In genomic region chr19:13974073-13974472, GRCh38 we compare ENCODE assay signal across 9 cellular contexts. TPM values are rescaled to one million over a fixed set of nuclear protein-coding genes. Genes with fewer than 3 reads are reported as not detected.
DNase-seq lines count a peak whose midpoint lies in the region; ATAC-seq lines count a peak whose summit lies in the region.
"Had no signal": no experiment of that assay in that cellular context is flagged by ENCODE, and none has a peak within 500 bp of the region (broad histone marks: within the 10 kb centered on the region; RNA-seq: fewer than 3 reads in every experiment).

No MANE protein-coding gene starts in this region.

- H3K27me3 Mint-ChIP-seq in activated naive CD8-positive, alpha-beta T cell treated with anti-CD3 and anti-CD28 coated beads for 36 hours: no peaks in the 10 kb centered on the region

- ATAC-seq in GM18868 (IDR thresholded peaks at IDR 0.05; ENCODE audit: unreplicated experiment) (no peak), GM18519 (IDR thresholded peaks at IDR 0.05; ENCODE audit: low FRiP score, unreplicated experiment) (no peak)

- no peak overlapping the region for H3K4me3 Mint-ChIP-seq in activated naive CD8-positive, alpha-beta T cell treated with anti-CD3 and anti-CD28 coated beads for 36 hours

- peak; percentile 90 for DNase-seq in DMS153 treated with DMSO at 0.1 percent for 48 hours (lab: John Stamatoyannopoulos, UW; ENCODE audit: unreplicated experiment)
- peak; percentile 96 for DNase-seq in NCI-H2171 (lab: John Stamatoyannopoulos, UW)
- DNase-seq in activated naive CD8-positive, alpha-beta T cell treated with anti-CD3 and anti-CD28 coated beads for 36 hours: peak; percentile 35
- DNase-seq in mucosa of gallbladder (ENCODE audit: low spot score): peak; percentile 75
- no peak for DNase-seq in hepatic stellate cell (ENCODE audit: low spot score)
- no peak for DNase-seq in hippocampal formation (lab: John Stamatoyannopoulos, UW)

- peaks cover 13% of the 10 kb centered on the region for H3K4me1 Mint-ChIP-seq in activated naive CD8-positive, alpha-beta T cell treated with anti-CD3 and anti-CD28 coated beads for 36 hours

- no peak overlapping the region for H3K27ac Mint-ChIP-seq in activated naive CD8-positive, alpha-beta T cell treated with anti-CD3 and anti-CD28 coated beads for 36 hours

- no peaks in the 10 kb centered on the region for H3K9me3 Mint-ChIP-seq in activated naive CD8-positive, alpha-beta T cell treated with anti-CD3 and anti-CD28 coated beads for 36 hours

- peaks cover 10% of the 10 kb centered on the region for H3K36me3 Mint-ChIP-seq in activated naive CD8-positive, alpha-beta T cell treated with anti-CD3 and anti-CD28 coated beads for 36 hours

RNA-seq across cellular contexts. Expression of gene DCAF15, which starts 21.8 kb away (rescaled TPM):
- 10 to 100 TPM; 54.3 to 54.6 TPM for total RNA-seq in activated naive CD8-positive, alpha-beta T cell treated with anti-CD3 and anti-CD28 coated beads for 36 hours
- 33.7 TPM for total RNA-seq in mucosa of gallbladder

RNA-seq across cellular contexts. Expression of gene RFX1, which starts 32.0 kb away (rescaled TPM):
- 10 to 100 TPM in 1 of 2 experiments, 1 to 10 TPM in 1; 9.9 to 11.4 TPM for total RNA-seq in activated naive CD8-positive, alpha-beta T cell treated with anti-CD3 and anti-CD28 coated beads for 36 hours
- total RNA-seq in mucosa of gallbladder: 25.0 TPM

RNA-seq across cellular contexts. Expression of gene PODNL1, which starts 35.9 kb away (rescaled TPM):
- total RNA-seq in activated naive CD8-positive, alpha-beta T cell treated with anti-CD3 and anti-CD28 coated beads for 36 hours: not detected
- total RNA-seq in mucosa of gallbladder: 3.2 TPM

RNA-seq across cellular contexts. Expression of gene RLN3, which starts 53.9 kb away (rescaled TPM):
- not detected for total RNA-seq in activated naive CD8-positive, alpha-beta T cell treated with anti-CD3 and anti-CD28 coated beads for 36 hours
- not detected for total RNA-seq in mucosa of gallbladder
- total RNA-seq: SJCRH30 had no signal

RNA-seq across cellular contexts. Expression of gene IL27RA, which starts 57.5 kb away (rescaled TPM):
- 10 to 100 TPM; 48.2 to 48.5 TPM for total RNA-seq in activated naive CD8-positive, alpha-beta T cell treated with anti-CD3 and anti-CD28 coated beads for 36 hours
- total RNA-seq in mucosa of gallbladder: 5.6 TPM

Comparison
In these comparisons a context has a peak if more than half of its experiments do, and no peak if none do; other contexts are left out.
1. DNase-seq: peak in DMS153 treated with DMSO at 0.1 percent for 48 hours (single experiment), NCI-H2171 (single experiment), activated naive CD8-positive, alpha-beta T cell treated with anti-CD3 and anti-CD28 coated beads for 36 hours (single experiment) and mucosa of gallbladder (single experiment); none in hepatic stellate cell (single experiment) and hippocampal formation (0 of 2).